ENCODE assay signal across 13 cellular contexts in the genomic region with DNA sequence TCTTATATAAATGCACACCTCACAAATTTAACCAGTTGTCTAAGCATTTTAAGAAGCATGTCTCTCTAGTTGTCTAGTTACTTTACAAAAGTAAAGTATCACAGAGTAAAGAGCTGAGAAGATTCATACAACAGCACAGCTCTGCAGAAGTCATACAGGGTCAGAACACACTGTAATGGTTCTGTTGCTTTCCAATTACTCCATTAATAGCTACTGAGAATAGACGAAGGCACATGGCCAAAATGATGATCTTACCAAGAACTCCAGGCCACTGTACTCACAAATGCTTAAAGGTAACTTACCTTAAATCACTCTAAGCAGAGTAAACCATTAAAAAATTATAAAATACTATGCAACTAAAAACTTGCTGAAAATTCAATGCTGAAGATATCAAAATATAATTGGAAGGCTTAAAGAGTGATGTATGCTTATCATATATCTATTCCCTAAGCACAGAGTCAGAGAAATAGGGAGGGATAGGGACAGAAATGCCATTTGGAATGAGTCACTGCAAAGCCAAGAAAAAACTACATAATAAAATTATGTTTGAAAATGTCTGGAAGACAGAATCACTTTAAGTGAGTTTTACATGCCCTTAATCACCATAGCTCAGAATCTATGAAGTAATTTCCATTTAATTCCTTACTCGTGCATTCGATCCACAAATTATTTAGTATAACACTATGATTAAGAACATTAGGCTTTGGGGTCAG.
DNase-seq lines count a peak whose midpoint lies in the region; ATAC-seq and TF ChIP-seq lines count a peak whose summit lies in the region.
"Had no signal": no experiment of that assay in that cellular context is flagged by ENCODE, and none has a peak within 500 bp of the region (broad histone marks: within the 10 kb centered on the region; RNA-seq: fewer than 3 reads in every experiment).

No MANE protein-coding gene starts in this region.

- intact Hi-C loops in sciatic nerve (cut with DNase I): no loop called here

- no peak for TF ChIP-seq CTCF in VCaP (conservative IDR thresholded peaks at IDR 0.05)

- peak overlapping the region; percentile 37; the same call in 1 of the 2 replicates for H3K27ac ChIP-seq in VCaP

- ATAC-seq in sciatic nerve (peak; percentile 74), HG02678 (IDR thresholded peaks at IDR 0.05; ENCODE audit: unreplicated experiment) (no peak)

- DNase-seq in GM03348 (ENCODE audit: low spot score) (peak; percentile 19), glomerular visceral epithelial cell (ENCODE audit: extremely low spot score) (peak; percentile 24), sciatic nerve (ENCODE audit: low spot score) (no peak), NCI-H2029 (lab: John Stamatoyannopoulos, UW) (no peak), NCI-H2029 treated with DMSO at 0.1 percent for 48 hours (lab: John Stamatoyannopoulos, UW) (no peak), COR-L47 (lab: John Stamatoyannopoulos, UW) (no peak)
- DNase-seq: activated CD8-positive, alpha-beta memory T cell treated with anti-CD3 and anti-CD28 coated beads, Interleukin-2, amount 50 U/mL, for 4 hours; caudate nucleus; MV-4-11; nephron progenitor cell; T-helper 9 cell had no signal

Comparison
In these comparisons a context has a peak if more than half of its experiments do, and no peak if none do; other contexts are left out.
1. DNase-seq: peak in GM03348 (single experiment) and glomerular visceral epithelial cell (single experiment); none in sciatic nerve (single experiment), NCI-H2029 (single experiment), NCI-H2029 treated with DMSO at 0.1 percent for 48 hours (single experiment) and COR-L47 (single experiment).